Comparison of ENCODE assay signal across 14 cellular contexts in the genomic region with DNA sequence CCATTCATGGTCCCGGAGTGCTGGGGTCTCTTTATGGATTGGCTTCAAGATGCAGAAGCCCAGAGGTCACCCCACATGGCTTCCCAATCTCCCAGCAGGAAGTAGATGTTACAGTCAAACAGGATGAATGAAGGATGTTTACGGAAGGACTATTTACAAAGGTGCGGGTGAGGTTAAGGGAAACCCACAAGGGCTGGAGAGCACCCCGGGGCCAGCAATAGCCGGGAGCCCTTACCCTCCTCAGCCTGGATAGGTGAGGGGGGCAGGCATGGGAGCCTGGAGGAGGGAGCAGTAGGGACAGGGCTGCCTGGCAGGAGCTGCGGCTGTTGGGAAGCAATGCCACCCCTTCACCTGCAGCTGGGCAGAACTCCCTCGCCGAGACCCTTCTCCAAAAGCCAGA. TPM values are rescaled to one million over a fixed set of nuclear protein-coding genes. Genes with fewer than 3 reads are reported as not detected.
DNase-seq lines count a peak whose midpoint lies in the region; ATAC-seq and TF ChIP-seq lines count a peak whose summit lies in the region.
"Had no signal": no experiment of that assay in that cellular context is flagged by ENCODE, and none has a peak within 500 bp of the region (broad histone marks: within the 10 kb centered on the region; RNA-seq: fewer than 3 reads in every experiment).

No MANE protein-coding gene starts in this region.

- ATAC-seq in activated CD8-positive, alpha-beta memory T cell treated with anti-CD3 and anti-CD28 coated beads, Interleukin-2, amount 10 ng/mL, durations not matched to agents 7 days and 5 days: no peak
- ATAC-seq in foreskin keratinocyte: no peak

- H3K27me3 Mint-ChIP-seq in glutamatergic neuron (ENCODE audit: unreplicated experiment) (peaks cover 18% of the 10 kb centered on the region), progenitor cell of endocrine pancreas (peaks cover 3% of the 10 kb centered on the region)
- peaks cover 2% of the 10 kb centered on the region for H3K27me3 Mint-ChIP-seq in activated CD8-positive, alpha-beta memory T cell treated with anti-CD3 and anti-CD28 coated beads, Interleukin-2, amount 10 ng/mL, durations not matched to agents 7 days and 5 days

- H3K9me3 Mint-ChIP-seq in glutamatergic neuron (ENCODE audit: unreplicated experiment) (peaks cover 16% of the 10 kb centered on the region), progenitor cell of endocrine pancreas (ENCODE audit: low read depth) (no peaks in the 10 kb centered on the region)
- no peaks in the 10 kb centered on the region for H3K9me3 Mint-ChIP-seq in activated CD8-positive, alpha-beta memory T cell treated with anti-CD3 and anti-CD28 coated beads, Interleukin-2, amount 10 ng/mL, durations not matched to agents 7 days and 5 days (ENCODE audit: low read depth)
- H3K9me3 Mint-ChIP-seq: CD8-positive, alpha-beta memory T cell had no signal

- no peak for TF ChIP-seq CTCF in glutamatergic neuron (IDR thresholded peaks at IDR 0.05; ENCODE audit: partially characterized antibody, unreplicated experiment)
- TF ChIP-seq CTCF in progenitor cell of endocrine pancreas (IDR thresholded peaks at IDR 0.05; ENCODE audit: unreplicated experiment): no peak
- TF ChIP-seq CTCF in foreskin keratinocyte (conservative IDR thresholded peaks at IDR 0.05): no peak

- CTCF ChIA-PET in activated CD8-positive, alpha-beta memory T cell treated with anti-CD3 and anti-CD28 coated beads, Interleukin-2, amount 10 ng/mL, durations not matched to agents 7 days and 5 days (lab: Charles Lee): no interaction called here

- no peak overlapping the region for H3K4me3 Mint-ChIP-seq in glutamatergic neuron (ENCODE audit: unreplicated experiment)
- H3K4me3 Mint-ChIP-seq in progenitor cell of endocrine pancreas (ENCODE audit: low read depth): no peak overlapping the region
- no peak overlapping the region for H3K4me3 Mint-ChIP-seq in activated CD8-positive, alpha-beta memory T cell treated with anti-CD3 and anti-CD28 coated beads, Interleukin-2, amount 10 ng/mL, durations not matched to agents 7 days and 5 days
- H3K4me3 Mint-ChIP-seq: CD8-positive, alpha-beta memory T cell had no signal

- DNase-seq in NCI-H146 (lab: John Stamatoyannopoulos, UW): peak; percentile 31
- DNase-seq in NCI-H146 treated with DMSO at 0.1 percent for 48 hours (lab: John Stamatoyannopoulos, UW; ENCODE audit: unreplicated experiment): no peak
- DNase-seq in NCI-H69 (lab: John Stamatoyannopoulos, UW): peak; percentile 50
- DNase-seq in glutamatergic neuron: no peak
- DNase-seq in progenitor cell of endocrine pancreas (ENCODE audit: low spot score, unreplicated experiment): no peak
- no peak for DNase-seq in activated CD8-positive, alpha-beta memory T cell treated with anti-CD3 and anti-CD28 coated beads, Interleukin-2, amount 10 ng/mL, durations not matched to agents 7 days and 5 days
- no peak for DNase-seq in foreskin keratinocyte
- DNase-seq: 8988T; AML-193; Caco-2; CD8-positive, alpha-beta memory T cell; H7 had no signal

- H3K27ac ChIP-seq in foreskin keratinocyte: no peak overlapping the region
- H3K27ac ChIP-seq: BLaER1 had no signal

- H3K4me1 ChIP-seq in foreskin keratinocyte: no peaks in the 10 kb centered on the region

- H3K27ac Mint-ChIP-seq in glutamatergic neuron (ENCODE audit: unreplicated experiment): peak overlapping the region; percentile 94
- H3K27ac Mint-ChIP-seq in progenitor cell of endocrine pancreas: peak overlapping the region; percentile 34
- H3K27ac Mint-ChIP-seq in activated CD8-positive, alpha-beta memory T cell treated with anti-CD3 and anti-CD28 coated beads, Interleukin-2, amount 10 ng/mL, durations not matched to agents 7 days and 5 days: no peak overlapping the region

- H3K36me3 Mint-ChIP-seq in glutamatergic neuron (ENCODE audit: unreplicated experiment) (no peaks in the 10 kb centered on the region), progenitor cell of endocrine pancreas (ENCODE audit: insufficient read depth) (no peaks in the 10 kb centered on the region)
- no peaks in the 10 kb centered on the region for H3K36me3 Mint-ChIP-seq in activated CD8-positive, alpha-beta memory T cell treated with anti-CD3 and anti-CD28 coated beads, Interleukin-2, amount 10 ng/mL, durations not matched to agents 7 days and 5 days
- H3K36me3 Mint-ChIP-seq: CD8-positive, alpha-beta memory T cell had no signal

- H3K4me1 Mint-ChIP-seq in glutamatergic neuron (ENCODE audit: low read depth, unreplicated experiment): peaks cover 40% of the 10 kb centered on the region
- H3K4me1 Mint-ChIP-seq in progenitor cell of endocrine pancreas (ENCODE audit: low read depth): peaks cover 12% of the 10 kb centered on the region
- no peaks in the 10 kb centered on the region for H3K4me1 Mint-ChIP-seq in activated CD8-positive, alpha-beta memory T cell treated with anti-CD3 and anti-CD28 coated beads, Interleukin-2, amount 10 ng/mL, durations not matched to agents 7 days and 5 days
- H3K4me1 Mint-ChIP-seq: CD8-positive, alpha-beta memory T cell had no signal

- peaks cover 2% of the 10 kb centered on the region for H3K27me3 ChIP-seq in foreskin keratinocyte
- H3K27me3 ChIP-seq: BLaER1 had no signal

RNA-seq across cellular contexts. Expression of a gene that starts 24.5 kb away (rescaled TPM):
- not detected for total RNA-seq in glutamatergic neuron (ENCODE audit: unreplicated experiment)
- total RNA-seq in progenitor cell of endocrine pancreas: 0.22 TPM in 1 of 2 replicates, not detected in the other
- not detected for total RNA-seq in activated CD8-positive, alpha-beta memory T cell treated with anti-CD3 and anti-CD28 coated beads, Interleukin-2, amount 10 ng/mL, durations not matched to agents 7 days and 5 days
- total RNA-seq in foreskin keratinocyte: not detected in 2 replicates
- not detected in 2 replicates for polyA plus RNA-seq in foreskin keratinocyte
- total RNA-seq: Caco-2; CD8-positive, alpha-beta memory T cell; Daoy; H7 had no signal
- polyA plus RNA-seq: CD8-positive, alpha-beta memory T cell had no signal

RNA-seq across cellular contexts. Expression of a gene that starts 55.3 kb away (rescaled TPM):
- total RNA-seq in glutamatergic neuron (ENCODE audit: unreplicated experiment) (105 TPM), progenitor cell of endocrine pancreas (6.5 and 8.7 TPM in 2 replicates), foreskin keratinocyte (0.17 and 0.18 TPM in 2 replicates)
- total RNA-seq in activated CD8-positive, alpha-beta memory T cell treated with anti-CD3 and anti-CD28 coated beads, Interleukin-2, amount 10 ng/mL, durations not matched to agents 7 days and 5 days: not detected
- polyA plus RNA-seq in foreskin keratinocyte: 0.18 and 0.21 TPM in 2 replicates
- total RNA-seq: CD8-positive, alpha-beta memory T cell had no signal
- polyA plus RNA-seq: CD8-positive, alpha-beta memory T cell had no signal

Comparison
In these comparisons a context has a peak if more than half of its experiments do, and no peak if none do; other contexts are left out.
1. DNase-seq: peak in NCI-H146 (single experiment) and NCI-H69 (single experiment); none in NCI-H146 treated with DMSO at 0.1 percent for 48 hours (single experiment), glutamatergic neuron (single experiment), progenitor cell of endocrine pancreas (single experiment), activated CD8-positive, alpha-beta memory T cell treated with anti-CD3 and anti-CD28 coated beads, Interleukin-2, amount 10 ng/mL, durations not matched to agents 7 days and 5 days (single experiment) and foreskin keratinocyte (0 of 2).
2. RNA of a gene that starts 55.3 kb away (total RNA-seq): 105 TPM in glutamatergic neuron (single experiment); 6.5 to 8.7 TPM in progenitor cell of endocrine pancreas, 0.17 to 0.18 TPM in foreskin keratinocyte and not detected in activated CD8-positive, alpha-beta memory T cell treated with anti-CD3 and anti-CD28 coated beads, Interleukin-2, amount 10 ng/mL, durations not matched to agents 7 days and 5 days; every median in the first group is over 10 times any median in the second.